18 cellular contexts compared by ENCODE assay signal in genomic region chr10:74728225-74728624, GRCh38.
"Had no signal": no experiment of that assay in that cellular context is flagged by ENCODE, and none has a peak within 500 bp of the region (broad histone marks: within the 10 kb centered on the region; RNA-seq: fewer than 3 reads in every experiment).

No MANE protein-coding gene starts in this region.

- DNase-seq: activated B cell treated with CpG ODN at 0.5 μM for 24 hours; activated CD4-positive, alpha-beta T cell treated with anti-CD3 and anti-CD28 coated beads for 48 hours; activated CD8-positive, alpha-beta T cell treated with anti-CD3 and anti-CD28 coated beads, Interleukin-2, amount 10 ng/mL, durations not matched to agents 7 days and 5 days; activated naive CD4-positive, alpha-beta T cell treated with Interleukin-2 at 50 U/mL for 16 hours; activated T-cell treated with anti-CD3 and anti-CD28 coated beads, Interleukin-2, amount 50 U/mL, for 24 hours; anterior cingulate cortex; colonic mucosa; endodermal cell; gastrocnemius medialis; heart left ventricle; kidney; left lung; midbrain; nephron progenitor cell; nucleus accumbens; spleen; stimulated activated naive B cell treated with anti-CD40 and anti-IgM and Interleukin-4, amounts not matched to agents 10 μg/mL and 1 μg/mL and 100 μg/mL, for 72 hours; upper lobe of right lung had no signal

- H3K27ac ChIP-seq: colonic mucosa, gastrocnemius medialis, heart left ventricle, left lung, spleen, upper lobe of right lung had no signal

- H3K4me1 ChIP-seq: colonic mucosa, gastrocnemius medialis, heart left ventricle, left lung, spleen, upper lobe of right lung had no signal

- H3K9me3 ChIP-seq: colonic mucosa, gastrocnemius medialis, heart left ventricle, left lung, upper lobe of right lung had no signal

- H3K36me3 ChIP-seq: colonic mucosa, gastrocnemius medialis, heart left ventricle, left lung, spleen, upper lobe of right lung had no signal

- H3K4me3 ChIP-seq: colonic mucosa, gastrocnemius medialis, heart left ventricle, left lung, spleen, upper lobe of right lung had no signal

- ATAC-seq: activated CD8-positive, alpha-beta T cell treated with anti-CD3 and anti-CD28 coated beads, Interleukin-2, amount 10 ng/mL, durations not matched to agents 7 days and 5 days; gastrocnemius medialis; heart left ventricle; left lung; stimulated activated naive B cell treated with anti-CD40 and anti-IgM and Interleukin-4, amounts not matched to agents 10 μg/mL and 1 μg/mL and 100 μg/mL, for 72 hours; upper lobe of right lung had no signal

- H3K27me3 ChIP-seq: colonic mucosa, gastrocnemius medialis, heart left ventricle, left lung, spleen, upper lobe of right lung had no signal
